ENCODE assay signal across 1 cellular context in genomic region chr9:37913480-37914153, GRCh38.
TF ChIP-seq lines count a peak whose summit lies in the region.

No MANE protein-coding gene starts in this region.

TF ChIP-seq in IMR-90, 13 proteins besides CTCF, POLR2A, EP300 and RAD21 (continued from another document):
- TF ChIP-seq MAZ (IDR thresholded peaks at IDR 0.05; ENCODE audit: borderline replicate concordance, low read depth, low read length) (peak; percentile 28; the same call in 1 of the 2 replicates), BHLHE40 (IDR thresholded peaks at IDR 0.05; ENCODE audit: low read depth, low read length) (no peak), MAFK (IDR thresholded peaks at IDR 0.05; ENCODE audit: low read depth, low read length) (no peak)
